ENCODE assay signal across 11 cellular contexts in genomic region chr20:55079917-55080316, GRCh38.
"Had no signal": no experiment of that assay in that cellular context is flagged by ENCODE, and none has a peak within 500 bp of the region (broad histone marks: within the 10 kb centered on the region; RNA-seq: fewer than 3 reads in every experiment).

No MANE protein-coding gene starts in this region.

- ATAC-seq: GM23338, HCT116 had no signal

- H2AFZ ChIP-seq: GM23248, GM23338 had no signal

- H3K9ac ChIP-seq: GM23248 had no signal

- H3K36me3 ChIP-seq: HAP-1 had no signal

- H3K9me3 ChIP-seq: HAP-1 had no signal

- H3K27ac ChIP-seq: GM23248 had no signal

- H3K4me1 ChIP-seq: HAP-1 had no signal

- FAIRE-seq: H1, H54 had no signal

- H3K4me2 ChIP-seq: GM23338 had no signal

- H3K4me3 ChIP-seq: GM23248, GM23338, HAP-1 had no signal

- DNase-seq: GM23248, GOT3, H7, H9, HCEC 1CT, HFFc6 had no signal
